8 cellular contexts compared by ENCODE assay signal in genomic region chr9:116661037-116661954, GRCh38. TPM values are rescaled to one million over a fixed set of nuclear protein-coding genes. Genes with fewer than 3 reads are reported as not detected.
DNase-seq lines count a peak whose midpoint lies in the region; ATAC-seq, FAIRE-seq and TF ChIP-seq lines count a peak whose summit lies in the region.

No MANE protein-coding gene starts in this region.

- H3K27me3 Mint-ChIP-seq in CD4-positive, alpha-beta T cell = no peaks in the 10 kb centered on the region

- CTCF ChIA-PET in CD4-positive, alpha-beta T cell (lab: Charles Lee) = no interaction called here

- peak; percentile 59 for TF ChIP-seq CTCF in CD4-positive, alpha-beta T cell (IDR thresholded peaks at IDR 0.05)
- TF ChIP-seq CTCF in VCaP (conservative IDR thresholded peaks at IDR 0.05) = peak; percentile 89
- peak; percentile 41 to 73 (median 54) for TF ChIP-seq CTCF in pancreas (IDR thresholded peaks at IDR 0.05)

- H3K9me3 Mint-ChIP-seq in CD4-positive, alpha-beta T cell = no peaks in the 10 kb centered on the region

- H3K27ac Mint-ChIP-seq in CD4-positive, alpha-beta T cell = no peak overlapping the region

- intact Hi-C loops in CD4-positive, alpha-beta T cell (cut with DNase I, micrococcal nuclease) = loop anchor here (2.0 to 5.0 kb wide), 3 partner anchors 1068 to 1999 kb away; partner anchors contain the start of gene TEX48 (in 2 of the 2)
- intact Hi-C loops in pancreas (cut with DNase I) = no loop called here

- DNase-seq in CD4-positive, alpha-beta T cell = peak in 1 of 10 experiments; percentile 0
- DNase-seq in NCI-H2081 treated with DMSO at 0.1 percent for 48 hours (lab: John Stamatoyannopoulos, UW) (peak; percentile 45), germinal center (ENCODE audit: low spot score) (peak; percentile 40), pancreas (peak in 2 of 6 donors; percentile 24 to 45)
- no peak for DNase-seq in effector memory CD4-positive, alpha-beta T cell

- H3K27ac ChIP-seq in CD4-positive, alpha-beta T cell (ENCODE audit: low read depth, low read length) = no peak overlapping the region
- no peak overlapping the region for H3K27ac ChIP-seq in VCaP
- no peak overlapping the region for H3K27ac ChIP-seq in pancreas
- H3K27ac ChIP-seq in effector memory CD4-positive, alpha-beta T cell (ENCODE audit: insufficient read depth, low read length, poor library complexity, severe bottlenecking) = no peak overlapping the region

- peak; percentile 95 for FAIRE-seq in pancreas (lab: Jason Lieb, UNC)

- no peak overlapping the region for H3K4me3 ChIP-seq in pancreas
- no peak overlapping the region for H3K4me3 ChIP-seq in effector memory CD4-positive, alpha-beta T cell (ENCODE audit: insufficient read depth, low read depth, low read length, poor library complexity, severe bottlenecking)

- H3K4me3 Mint-ChIP-seq in CD4-positive, alpha-beta T cell = no peak overlapping the region

- H3K36me3 ChIP-seq in pancreas = no peaks in the 10 kb centered on the region
- no peaks in the 10 kb centered on the region for H3K36me3 ChIP-seq in effector memory CD4-positive, alpha-beta T cell (ENCODE audit: control insufficient read depth, insufficient read depth, low read length)

- H3K4me1 ChIP-seq in pancreas = no peaks in the 10 kb centered on the region
- H3K4me1 ChIP-seq in effector memory CD4-positive, alpha-beta T cell (ENCODE audit: control insufficient read depth, insufficient read depth, low read length, poor library complexity, severe bottlenecking) = no peaks in the 10 kb centered on the region

- POLR2A ChIA-PET in CD4-positive, alpha-beta T cell (lab: Charles Lee) = no interaction called here

- no peaks in the 10 kb centered on the region for H3K9me3 ChIP-seq in CD4-positive, alpha-beta T cell (ENCODE audit: control insufficient read depth, low read length)
- no peaks in the 10 kb centered on the region for H3K9me3 ChIP-seq in pancreas
- H3K9me3 ChIP-seq in effector memory CD4-positive, alpha-beta T cell (ENCODE audit: control insufficient read depth, low read length) = no peaks in the 10 kb centered on the region

- no peak for ATAC-seq in CD4-positive, alpha-beta T cell (ENCODE audit: poor library complexity)
- peak; percentile 83 for ATAC-seq in GM18519 (IDR thresholded peaks at IDR 0.05; ENCODE audit: low FRiP score, unreplicated experiment)
- ATAC-seq in HG03025 (IDR thresholded peaks at IDR 0.05; ENCODE audit: low FRiP score, unreplicated experiment) = peak; percentile 83
- ATAC-seq in pancreas = peak; percentile 92 to 99 (median 96)

- H3K4me1 Mint-ChIP-seq in CD4-positive, alpha-beta T cell (ENCODE audit: low read depth) = no peaks in the 10 kb centered on the region

- H3K27me3 ChIP-seq in CD4-positive, alpha-beta T cell (ENCODE audit: control insufficient read depth, insufficient read depth, low read length) = no peaks in the 10 kb centered on the region
- H3K27me3 ChIP-seq in pancreas = no peaks in the 10 kb centered on the region
- no peaks in the 10 kb centered on the region for H3K27me3 ChIP-seq in effector memory CD4-positive, alpha-beta T cell (replicated peaks; ENCODE audit: control insufficient read depth, insufficient read depth, low read length, poor library complexity, severe bottlenecking)

- H3K36me3 Mint-ChIP-seq in CD4-positive, alpha-beta T cell (ENCODE audit: low read depth) = no peaks in the 10 kb centered on the region

- WGBS in pancreas, 2 donors = 56 to 65% methylated on average over 7 of the region's 7 CpGs

RNA-seq across cellular contexts. Expression of gene TRIM32, which starts 25.8 kb away (rescaled TPM):
- 1 to 10 TPM; 4.4 to 5.8 TPM for total RNA-seq in CD4-positive, alpha-beta T cell
- 10 to 100 TPM in 3 of 6 donors, 1 to 10 TPM in 3; 5.9 to 18.2 (median 9.5) TPM for total RNA-seq in pancreas
- polyA plus RNA-seq in pancreas = 1 to 10 TPM; 2.4 to 3.2 TPM

Comparison
In these comparisons a context has a peak if more than half of its experiments do, and no peak if none do; other contexts are left out.
1. DNase-seq: peak in NCI-H2081 treated with DMSO at 0.1 percent for 48 hours (single experiment) and germinal center (single experiment); none in effector memory CD4-positive, alpha-beta T cell (0 of 3).
2. intact Hi-C loops: an anchor here in CD4-positive, alpha-beta T cell (2.0 to 5.0 kb wide); none called in pancreas.
3. Peak in every context shown above with its lines, with median percentiles within 50 percentile points of each other: CTCF ChIP-seq.